22 cellular contexts compared by ENCODE assay signal in genomic region chr11:64022125-64022784, GRCh38. TPM values are rescaled to one million over a fixed set of nuclear protein-coding genes. Genes with fewer than 3 reads are reported as not detected.
DNase-seq lines count a peak whose midpoint lies in the region; ATAC-seq, FAIRE-seq and TF ChIP-seq lines count a peak whose summit lies in the region.
"Had no signal": no experiment of that assay in that cellular context is flagged by ENCODE, and none has a peak within 500 bp of the region (broad histone marks: within the 10 kb centered on the region; RNA-seq: fewer than 3 reads in every experiment).

No MANE protein-coding gene starts in this region.

- peak overlapping the region; percentile 93; the same call in 1 of the 2 replicates for H2AK5ac ChIP-seq in H1 (ENCODE audit: low read depth, low read length)

- no peaks in the 10 kb centered on the region for H3K4me1 Mint-ChIP-seq in CD8-positive, alpha-beta memory T cell

- intact Hi-C loops in psoas muscle (cut with DNase I) = no loop called here
- intact Hi-C loops in kidney (cut with DNase I) = no loop called here

- H3K56ac ChIP-seq in H1 (replicated peaks; ENCODE audit: insufficient read length, low read depth, low read length) = no peak overlapping the region

- no peak overlapping the region; a peak in 1 of 7 replicates for H3K9ac ChIP-seq in H1 (replicated peaks in 1 of 4; ENCODE audit: extremely low read depth in 1 of 4, low read depth in 3 of 4, low read length in 3 of 4)
- no peak overlapping the region for H3K9ac ChIP-seq in kidney (ENCODE audit: low read length in 2 of 2)
- H3K9ac ChIP-seq: GM23248 had no signal

- H3K36me3 Mint-ChIP-seq in CD8-positive, alpha-beta memory T cell = no peaks in the 10 kb centered on the region

- H3K9me3 ChIP-seq in H1 (ENCODE audit: insufficient read depth in 2 of 2, low read depth in 1 of 2, low read length in 1 of 2) = no peaks in the 10 kb centered on the region
- H3K9me3 ChIP-seq in psoas muscle = no peaks in the 10 kb centered on the region
- no peaks in the 10 kb centered on the region for H3K9me3 ChIP-seq in kidney (ENCODE audit: control insufficient read depth in 1 of 2, low read length in 2 of 2)
- no peaks in the 10 kb centered on the region for H3K9me3 ChIP-seq in CD8-positive, alpha-beta memory T cell (ENCODE audit: low read length)
- H3K9me3 ChIP-seq: MG63 had no signal

- H2BK12ac ChIP-seq in H1 (ENCODE audit: low read depth, low read length) = peak overlapping the region; percentile 53; the same call in 1 of the 2 replicates

- peak overlapping the region; percentile 9; the same call in 1 of the 2 replicates for H2BK20ac ChIP-seq in H1 (ENCODE audit: low read length)

- TF ChIP-seq CTCF in RWPE1 (conservative IDR thresholded peaks at IDR 0.05; ENCODE audit: low read depth) = no peak
- no peak for TF ChIP-seq CTCF in H1 (IDR thresholded peaks at IDR 0.05; ENCODE audit: control extremely low read depth in 1 of 3, insufficient read depth in 1 of 3, low read depth in 1 of 3, low read length in 3 of 3)
- no peak for TF ChIP-seq CTCF in psoas muscle (IDR thresholded peaks at IDR 0.05)
- TF ChIP-seq CTCF in kidney (IDR thresholded peaks at IDR 0.05; ENCODE audit: borderline replicate concordance, extremely low read depth, insufficient read depth) = no peak

- no peak for TF ChIP-seq EP300 in H1 (IDR thresholded peaks at IDR 0.05; ENCODE audit: borderline replicate concordance in 1 of 2, low read depth in 2 of 2, low read length in 2 of 2)

- CTCF ChIA-PET in RWPE1 (lab: Yijun Ruan, JAX) = interaction anchor here (0.5 to 1.3 kb wide), 2 partner anchors 9 to 130 kb away, joined by 3 to 5 read pairs; no protein-coding TSS in a partner anchor
- CTCF ChIA-PET in H1 (lab: Charles Lee; ENCODE audit: partially characterized antibody) = interaction anchor here (0.8 to 4.2 kb wide), 11 partner anchors 9 to 127 kb away, joined by 3 to 24 read pairs (median 4); no protein-coding TSS in a partner anchor
- CTCF ChIA-PET in CD8-positive, alpha-beta memory T cell (lab: Charles Lee) = no interaction called here

- H4K5ac ChIP-seq in H1 (ENCODE audit: insufficient read length, low read depth, low read length) = no peak overlapping the region

- peak overlapping the region; percentile 87 for H3K4ac ChIP-seq in H1 (replicated peaks; ENCODE audit: insufficient read length, low read depth, low read length)

- H3K79me1 ChIP-seq in H1 (ENCODE audit: low read depth, low read length) = no peaks in the 10 kb centered on the region; the same call in 1 of the 2 replicates

- no peak for TF ChIP-seq RAD21 in H1 (IDR thresholded peaks at IDR 0.05 in 1 of 2, conservative IDR thresholded peaks at IDR 0.05 in 1 of 2; ENCODE audit: low read depth in 2 of 2, low read length in 2 of 2)

- H4K8ac ChIP-seq in H1 (ENCODE audit: extremely low read depth, insufficient read depth, low read length) = peak overlapping the region; percentile 11; the same call in 1 of the 2 replicates

- TF ChIP-seq POLR2A in H1 (IDR thresholded peaks at IDR 0.05; ENCODE audit: control extremely low read depth in 1 of 2, low read depth in 2 of 2, low read length in 2 of 2) = no peak

- peak; percentile 35 for DNase-seq in DMS 273 (lab: John Stamatoyannopoulos, UW; ENCODE audit: unreplicated experiment)
- no peak for DNase-seq in DMS 273 treated with DMSO at 0.1 percent for 48 hours (lab: John Stamatoyannopoulos, UW)
- DNase-seq in RWPE1 (ENCODE audit: low spot score) = no peak
- DNase-seq in H1 (ENCODE audit: low read depth in 1 of 2, low spot score in 2 of 2) = no peak
- no peak for DNase-seq in psoas muscle
- DNase-seq in kidney = no peak
- DNase-seq in CD8-positive, alpha-beta memory T cell = no peak
- DNase-seq in DMS153 treated with DMSO at 0.1 percent for 48 hours (lab: John Stamatoyannopoulos, UW; ENCODE audit: unreplicated experiment) = no peak
- DNase-seq: ACHN, GM23248, MG63, NCI-H1417 treated with DMSO at 0.1 percent for 48 hours, NCI-H187, NCI-H2107, NCI-H2227 treated with DMSO at 0.1 percent for 48 hours, NCI-H510A, NCI-H748 treated with DMSO at 0.1 percent for 48 hours had no signal

- H4K20me1 ChIP-seq in H1 (replicated peaks in 1 of 2; ENCODE audit: control insufficient read depth in 1 of 2, insufficient read depth in 2 of 2, low read length in 2 of 2) = peaks cover 0 to 4% of the 10 kb centered on the region in 2 experiments

- H3K4me3 ChIP-seq in H1 (ENCODE audit: extremely low read depth in 1 of 4, insufficient read depth in 2 of 4, low read depth in 3 of 4, low read length in 4 of 4) = no peak overlapping the region
- no peak overlapping the region for H3K4me3 ChIP-seq in psoas muscle
- H3K4me3 ChIP-seq in kidney (ENCODE audit: low read length in 2 of 2) = no peak overlapping the region
- no peak overlapping the region for H3K4me3 ChIP-seq in CD8-positive, alpha-beta memory T cell (ENCODE audit: low read length)
- H3K4me3 ChIP-seq: GM23248, MG63 had no signal

- peak overlapping the region; percentile 96 for H4K91ac ChIP-seq in H1 (replicated peaks; ENCODE audit: insufficient read length, low read length)

- no peak overlapping the region for H2AFZ ChIP-seq in H1 (ENCODE audit: low read length)
- H2AFZ ChIP-seq: GM23248 had no signal

- peak overlapping the region; percentile 60; the same call in 1 of the 2 replicates for H2BK5ac ChIP-seq in H1 (ENCODE audit: low read depth, low read length)

- H3K9me3 Mint-ChIP-seq in CD8-positive, alpha-beta memory T cell = no peaks in the 10 kb centered on the region

- H3K36me3 ChIP-seq in H1 (ENCODE audit: control insufficient read depth in 2 of 4, insufficient read depth in 4 of 4, low read length in 3 of 4) = no peaks in the 10 kb centered on the region
- H3K36me3 ChIP-seq in psoas muscle (ENCODE audit: insufficient read depth in 1 of 2, low read depth in 1 of 2) = no peaks in the 10 kb centered on the region
- H3K36me3 ChIP-seq in kidney (ENCODE audit: control insufficient read depth in 1 of 2, insufficient read depth in 2 of 2, low read length in 2 of 2) = no peaks in the 10 kb centered on the region
- no peaks in the 10 kb centered on the region for H3K36me3 ChIP-seq in CD8-positive, alpha-beta memory T cell (ENCODE audit: insufficient read depth, low read length)
- H3K36me3 ChIP-seq: MG63 had no signal

- no peak overlapping the region for H3K14ac ChIP-seq in H1 (ENCODE audit: insufficient read length)

- POLR2A ChIA-PET in RWPE1 (lab: Yijun Ruan, JAX; ENCODE audit: low non-redundant PET) = no interaction called here
- POLR2A ChIA-PET in H1 (lab: Charles Lee; ENCODE audit: partially characterized antibody) = interaction anchor here (1.7 to 2.0 kb wide), 4 partner anchors 12 to 28 kb away, joined by 4 to 8 read pairs (median 6); no protein-coding TSS in a partner anchor
- POLR2A ChIA-PET in CD8-positive, alpha-beta memory T cell (lab: Charles Lee) = interaction anchor here (0.8 kb wide), 1 partner anchor 129 kb away, joined by 3 read pairs; no protein-coding TSS in a partner anchor

- H3K4me3 Mint-ChIP-seq in CD8-positive, alpha-beta memory T cell = no peak overlapping the region

- peaks cover 3 to 49% (median 35%) of the 10 kb centered on the region in 4 experiments for H3K4me1 ChIP-seq in H1 (replicated peaks in 1 of 4; ENCODE audit: control insufficient read depth in 3 of 4, insufficient read depth in 4 of 4, low read length in 3 of 4)
- peaks cover 18% of the 10 kb centered on the region for H3K4me1 ChIP-seq in psoas muscle
- peaks cover 4 to 18% of the 10 kb centered on the region in 2 donors for H3K4me1 ChIP-seq in kidney (ENCODE audit: control insufficient read depth in 1 of 2, insufficient read depth in 1 of 2, low read depth in 1 of 2, low read length in 2 of 2)
- no peaks in the 10 kb centered on the region for H3K4me1 ChIP-seq in CD8-positive, alpha-beta memory T cell (ENCODE audit: insufficient read depth, low read length)

- peak in 3 of 4 donors; percentile 2 to 12 (median 10) for ATAC-seq in psoas muscle
- ATAC-seq: HCT116 had no signal

- peak overlapping the region; percentile 47 for H2BK120ac ChIP-seq in H1 (replicated peaks; ENCODE audit: low read depth, low read length)

- H2BK15ac ChIP-seq in H1 (ENCODE audit: low read length) = no peak overlapping the region; the same call in 1 of the 2 replicates

- no peak overlapping the region for H3K27ac Mint-ChIP-seq in CD8-positive, alpha-beta memory T cell

- H3K27me3 ChIP-seq in H1 (replicated peaks in 1 of 4; ENCODE audit: control insufficient read depth in 3 of 4, extremely low read depth in 1 of 4, insufficient read depth in 3 of 4, low read length in 3 of 4) = peaks cover 0 to 16% (median 12%) of the 10 kb centered on the region in 4 experiments; a peak in 5 of 7 replicates
- no peaks in the 10 kb centered on the region for H3K27me3 ChIP-seq in psoas muscle (ENCODE audit: insufficient read depth in 3 of 3, low read length in 2 of 3)
- H3K27me3 ChIP-seq in CD8-positive, alpha-beta memory T cell (ENCODE audit: insufficient read depth, low read length, poor library complexity, severe bottlenecking) = no peaks in the 10 kb centered on the region
- H3K27me3 ChIP-seq: MG63 had no signal

- H3K27me3 Mint-ChIP-seq in CD8-positive, alpha-beta memory T cell = peaks cover 1 to 5% of the 10 kb centered on the region in 2 donors

- FAIRE-seq in H1 (lab: Jason Lieb, UNC) (no peak), kidney (lab: Jason Lieb, UNC) (no peak)
- FAIRE-seq: GM12891 had no signal

- no peaks in the 10 kb centered on the region for H3K79me2 ChIP-seq in H1 (ENCODE audit: control insufficient read depth in 1 of 2, insufficient read depth in 2 of 2, low read length in 2 of 2)

- 0 out of 4 replicates have a peak overlapping the region, but pooled peaks of 1 of the 2 experiments have one; percentile 24 for H3K4me2 ChIP-seq in H1 (ENCODE audit: insufficient read depth in 1 of 2, low read depth in 2 of 2, low read length in 2 of 2)

- peak overlapping the region; percentile 81 for H3K27ac ChIP-seq in RWPE1
- no peak overlapping the region for H3K27ac ChIP-seq in H1 (ENCODE audit: low read depth, low read length)
- H3K27ac ChIP-seq in psoas muscle = no peak overlapping the region
- no peak overlapping the region for H3K27ac ChIP-seq in kidney (ENCODE audit: low read depth in 2 of 2, low read length in 2 of 2)
- no peak overlapping the region for H3K27ac ChIP-seq in CD8-positive, alpha-beta memory T cell (ENCODE audit: low read depth, low read length)
- H3K27ac ChIP-seq: 22Rv1, C4-2B, GM23248 had no signal

- H3K23me2 ChIP-seq in H1 (ENCODE audit: low read depth, low read length) = no peaks in the 10 kb centered on the region

- 82% methylated on average over 13 of the region's 14 CpGs; no CpG with 5 or more reads in 1 of the 2 experiments for WGBS in H1 (ENCODE audit: extremely low coverage in 1 of 2, insufficient coverage in 1 of 2, insufficient read length in 1 of 2, insufficient replicate concordance in 2 of 2, low coverage in 1 of 2, low lambda C conversion rate in 2 of 2, missing lambda C conversion rate in 1 of 2), 2 experiments
- 53 to 70% (median 57%) methylated on average over 13 to 14 of the region's 14 CpGs for WGBS in psoas muscle, 3 donors

- peak overlapping the region; percentile 48 for H3K18ac ChIP-seq in H1 (ENCODE audit: extremely low read depth, low read length)

- H3K23ac ChIP-seq in H1 (ENCODE audit: insufficient read length) = no peak overlapping the region

RNA-seq across cellular contexts. Expression of gene FLRT1, which starts 13.5 kb away (rescaled TPM):
- total RNA-seq in H1 (2021; fragmentation: NEBNext Ultra II Directional; extraction: Animal tissue kit (Norgen Biotek cat#: 25700)) = 0.28 and 0.42 TPM in 2 replicates
- 0.14 and 0.20 TPM in 2 replicates for polyA plus RNA-seq in H1 (2011; rRNA removed)
- polyA plus RNA-seq in H1 (2011; cell fraction: cytosol; rRNA removed) = 0.10 TPM
- polyA plus RNA-seq in H1 (2011; cell fraction: nucleus; rRNA removed) = 0.19 TPM
- 0.30 to 0.89 TPM (median 0.74 TPM) in 4 replicates for polyA plus RNA-seq in H1 (2012, experiment 1 of 2)
- polyA plus RNA-seq in H1 (2012, experiment 2 of 2) = 0.17 TPM
- 0.61 TPM for polyA plus RNA-seq in H1 (2013, experiment 1 of 2)
- 0.59 TPM for polyA plus RNA-seq in H1 (2013, experiment 2 of 2)
- 0.16 and 0.20 TPM in 2 replicates for polyA minus RNA-seq in H1 (2011; rRNA and poly(A)+ RNA removed)
- polyA minus RNA-seq in H1 (2011; cell fraction: cytosol; rRNA and poly(A)+ RNA removed) = 0.29 TPM
- not detected for polyA minus RNA-seq in H1 (2011; cell fraction: nucleus; rRNA and poly(A)+ RNA removed)
- total RNA-seq in psoas muscle = under 1 TPM in 3 of 4 donors, not detected in 1; 0.08 to 0.10 (median 0.08) TPM
- polyA plus RNA-seq in psoas muscle = under 1 TPM in 2 of 3 donors, not detected in 1; 0.03 to 0.05 TPM
- total RNA-seq in kidney = 0.66 TPM
- polyA plus RNA-seq in kidney (ENCODE audit: insufficient read depth, low read depth, low replicate concordance) = 1.5 TPM
- total RNA-seq in CD8-positive, alpha-beta memory T cell = not detected
- not detected for polyA plus RNA-seq in CD8-positive, alpha-beta memory T cell
- total RNA-seq: LHCN-M2 had no signal

RNA-seq across cellular contexts. Expression of gene OTUB1, which starts 36.0 kb away (rescaled TPM):
- total RNA-seq in H1 (2021; fragmentation: NEBNext Ultra II Directional; extraction: Animal tissue kit (Norgen Biotek cat#: 25700)) = 110 and 112 TPM in 2 replicates
- polyA plus RNA-seq in H1 (2011; rRNA removed) = 274 and 348 TPM in 2 replicates
- polyA plus RNA-seq in H1 (2011; cell fraction: cytosol; rRNA removed) = 214 TPM
- polyA plus RNA-seq in H1 (2011; cell fraction: nucleus; rRNA removed) = 408 TPM
- polyA plus RNA-seq in H1 (2012, experiment 1 of 2) = 116 to 162 TPM (median 150 TPM) in 4 replicates
- 177 TPM for polyA plus RNA-seq in H1 (2012, experiment 2 of 2)
- polyA plus RNA-seq in H1 (2013, experiment 1 of 2) = 88.3 TPM
- 81.7 TPM for polyA plus RNA-seq in H1 (2013, experiment 2 of 2)
- polyA minus RNA-seq in H1 (2011; rRNA and poly(A)+ RNA removed) = 105 and 113 TPM in 2 replicates
- 71.3 TPM for polyA minus RNA-seq in H1 (2011; cell fraction: cytosol; rRNA and poly(A)+ RNA removed)
- polyA minus RNA-seq in H1 (2011; cell fraction: nucleus; rRNA and poly(A)+ RNA removed) = 57.0 TPM
- 10 to 100 TPM; 39.4 to 47.8 (median 40.8) TPM for total RNA-seq in psoas muscle
- 10 to 100 TPM; 49.1 to 75.4 (median 72.7) TPM for polyA plus RNA-seq in psoas muscle
- total RNA-seq in kidney = 69.0 TPM
- 118 TPM for polyA plus RNA-seq in kidney (ENCODE audit: insufficient read depth, low read depth, low replicate concordance)
- total RNA-seq in CD8-positive, alpha-beta memory T cell = 10 to 100 TPM; 75.8 to 85.0 TPM
- polyA plus RNA-seq in CD8-positive, alpha-beta memory T cell = 135 TPM

RNA-seq across cellular contexts. Expression of gene COX8A, which starts 47.8 kb away (rescaled TPM):
- 365 and 413 TPM in 2 replicates for total RNA-seq in H1 (2021; fragmentation: NEBNext Ultra II Directional; extraction: Animal tissue kit (Norgen Biotek cat#: 25700))
- polyA plus RNA-seq in H1 (2011; rRNA removed) (1,720 and 2,058 TPM in 2 replicates), psoas muscle (1,000 to 10,000 TPM; 1,239 to 1,847 (median 1,663) TPM), kidney (ENCODE audit: insufficient read depth, low read depth, low replicate concordance) (2,092 TPM)
- polyA plus RNA-seq in H1 (2011; cell fraction: cytosol; rRNA removed) = 801 TPM
- 895 TPM for polyA plus RNA-seq in H1 (2011; cell fraction: nucleus; rRNA removed)
- 439 to 800 TPM (median 741 TPM) in 4 replicates for polyA plus RNA-seq in H1 (2012, experiment 1 of 2)
- 1,693 TPM for polyA plus RNA-seq in H1 (2012, experiment 2 of 2)
- 891 TPM for polyA plus RNA-seq in H1 (2013, experiment 1 of 2)
- polyA plus RNA-seq in H1 (2013, experiment 2 of 2) = 816 TPM
- 145 and 160 TPM in 2 replicates for polyA minus RNA-seq in H1 (2011; rRNA and poly(A)+ RNA removed)
- polyA minus RNA-seq in H1 (2011; cell fraction: cytosol; rRNA and poly(A)+ RNA removed) = 241 TPM
- polyA minus RNA-seq in H1 (2011; cell fraction: nucleus; rRNA and poly(A)+ RNA removed) = 152 TPM
- total RNA-seq in psoas muscle (100 to 1,000 TPM; 547 to 830 (median 614) TPM), kidney (320 TPM)
- 100 to 1,000 TPM; 373 to 424 TPM for total RNA-seq in CD8-positive, alpha-beta memory T cell
- polyA plus RNA-seq in CD8-positive, alpha-beta memory T cell = 388 TPM
